34 cellular contexts compared by ENCODE assay signal in the genomic region with DNA sequence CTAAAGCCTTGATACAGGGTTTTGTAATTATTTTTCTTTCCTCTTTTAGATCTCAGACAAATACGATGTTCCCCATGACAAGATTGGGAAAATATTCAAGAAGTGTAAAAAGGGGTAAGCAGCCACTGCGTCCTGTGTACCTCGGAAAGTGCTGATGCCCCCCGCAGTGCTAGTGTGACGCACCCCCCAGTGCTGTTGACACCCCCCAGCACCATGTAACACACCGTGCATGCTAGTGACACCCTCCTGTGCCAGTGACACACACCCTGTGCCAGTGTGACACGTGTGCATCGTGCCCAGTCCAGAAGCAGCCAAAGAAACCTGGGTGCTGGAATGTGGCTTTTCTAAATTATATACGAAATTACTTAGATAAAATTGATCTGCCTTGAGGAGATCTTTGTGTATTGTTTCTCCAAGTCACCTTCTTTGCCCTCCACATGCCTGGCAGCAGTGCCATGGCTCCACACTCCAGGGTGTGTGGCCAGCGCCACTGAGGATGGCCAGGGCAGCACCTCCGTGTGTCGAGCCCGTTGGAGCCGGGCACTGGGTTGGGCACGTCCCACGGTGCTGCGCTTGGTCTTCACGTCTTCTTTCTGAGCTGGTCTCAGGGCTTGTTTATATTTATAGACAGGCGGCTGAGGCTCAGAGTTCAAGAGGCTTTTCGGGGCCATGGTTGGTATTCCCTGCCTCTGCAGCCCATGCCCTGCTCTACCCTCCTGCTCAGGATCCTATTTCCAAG.
"Had no signal": no experiment of that assay in that cellular context is flagged by ENCODE, and none has a peak within 500 bp of the region (broad histone marks: within the 10 kb centered on the region; RNA-seq: fewer than 3 reads in every experiment).

No MANE protein-coding gene starts in this region.

- H3K27me3 Mint-ChIP-seq: activated CD4-positive, alpha-beta memory T cell treated with anti-CD3 and anti-CD28 coated beads, Interleukin-2, amount 10 ng/mL, durations not matched to agents 7 days and 5 days; progenitor cell of endocrine pancreas had no signal

- H3K36me3 Mint-ChIP-seq: activated naive CD8-positive, alpha-beta T cell treated with anti-CD3 and anti-CD28 coated beads for 36 hours; memory B cell; naive thymus-derived CD8-positive, alpha-beta T cell; stimulated activated memory B cell treated with anti-CD40 and anti-IgM and Interleukin-4, amounts not matched to agents 10 μg/mL and 1 μg/mL and 100 μg/mL, for 72 hours had no signal

- H3K4me3 ChIP-seq: adrenal gland, body of pancreas, heart right ventricle, smooth muscle cell, thyroid gland, upper lobe of right lung had no signal

- H3K4me3 Mint-ChIP-seq: activated CD4-positive, alpha-beta memory T cell treated with anti-CD3 and anti-CD28 coated beads, Interleukin-2, amount 10 ng/mL, durations not matched to agents 7 days and 5 days; activated naive CD4-positive, alpha-beta T cell treated with anti-CD3 and anti-CD28 coated beads for 36 hours; activated naive CD8-positive, alpha-beta T cell treated with anti-CD3 and anti-CD28 coated beads for 36 hours; activated T-cell treated with anti-CD3 and anti-CD28 coated beads, Interleukin-2, amount 50 U/mL, for 72 hours; endodermal cell; memory B cell; naive thymus-derived CD8-positive, alpha-beta T cell; neural crest cell; stimulated activated memory B cell treated with anti-CD40 and anti-IgM and Interleukin-4, amounts not matched to agents 10 μg/mL and 1 μg/mL and 100 μg/mL, for 72 hours; stimulated activated naive CD8-positive, alpha-beta T cell treated with anti-CD3 and anti-CD28 coated beads, Interleukin-15, amount 100 ng/mL, for 72 hours; T-helper 1 cell treated with Interleukin-12 subunit alpha and Interleukin-12 subunit beta and Interleukin-4 antibody, amounts not matched to agents 30 μg/mL and 1 μg/mL, for 36 hours had no signal

- H3K4me1 ChIP-seq: adrenal gland, thyroid gland, upper lobe of right lung had no signal

- H3K9me3 ChIP-seq: adrenal gland, body of pancreas, heart right ventricle, SK-N-SH, thyroid gland, upper lobe of right lung had no signal

- H3K36me3 ChIP-seq: adrenal gland, heart right ventricle, thyroid gland, upper lobe of right lung had no signal

- ATAC-seq: activated CD4-positive, CD25-positive, alpha-beta regulatory T cell treated with anti-CD3 and anti-CD28 coated beads, Interleukin-2, amount 50 U/mL, for 24 hours; activated T-cell treated with anti-CD3 and anti-CD28 coated beads, Interleukin-2, amount 50 U/mL, for 72 hours; body of pancreas; esophagus mucosa; naive thymus-derived CD8-positive, alpha-beta T cell; stimulated activated memory B cell treated with anti-CD40 and anti-IgM and Interleukin-4, amounts not matched to agents 10 μg/mL and 1 μg/mL and 100 μg/mL, for 72 hours; stimulated activated naive CD8-positive, alpha-beta T cell treated with anti-CD3 and anti-CD28 coated beads, Interleukin-15, amount 100 ng/mL, for 72 hours; upper lobe of right lung had no signal

- H3K4me1 Mint-ChIP-seq: activated naive CD8-positive, alpha-beta T cell treated with anti-CD3 and anti-CD28 coated beads for 36 hours; memory B cell; naive thymus-derived CD8-positive, alpha-beta T cell; neural crest cell; stimulated activated memory B cell treated with anti-CD40 and anti-IgM and Interleukin-4, amounts not matched to agents 10 μg/mL and 1 μg/mL and 100 μg/mL, for 72 hours; stimulated activated naive CD8-positive, alpha-beta T cell treated with anti-CD3 and anti-CD28 coated beads, Interleukin-15, amount 100 ng/mL, for 72 hours had no signal

- H3K27ac Mint-ChIP-seq: activated CD4-positive, alpha-beta memory T cell treated with anti-CD3 and anti-CD28 coated beads, Interleukin-2, amount 10 ng/mL, durations not matched to agents 7 days and 5 days; activated naive CD4-positive, alpha-beta T cell treated with anti-CD3 and anti-CD28 coated beads for 36 hours; activated naive CD8-positive, alpha-beta T cell treated with anti-CD3 and anti-CD28 coated beads for 36 hours; activated T-cell treated with anti-CD3 and anti-CD28 coated beads, Interleukin-2, amount 50 U/mL, for 72 hours; endodermal cell; memory B cell; naive thymus-derived CD8-positive, alpha-beta T cell; progenitor cell of endocrine pancreas; stimulated activated memory B cell treated with anti-CD40 and anti-IgM and Interleukin-4, amounts not matched to agents 10 μg/mL and 1 μg/mL and 100 μg/mL, for 72 hours; stimulated activated naive CD8-positive, alpha-beta T cell treated with anti-CD3 and anti-CD28 coated beads, Interleukin-15, amount 100 ng/mL, for 72 hours; T-helper 1 cell treated with Interleukin-12 subunit alpha and Interleukin-12 subunit beta and Interleukin-4 antibody, amounts not matched to agents 30 μg/mL and 1 μg/mL, for 36 hours had no signal

- H3K27me3 ChIP-seq: adrenal gland, body of pancreas, heart right ventricle, thyroid gland, upper lobe of right lung had no signal

- H3K27ac ChIP-seq: body of pancreas, heart right ventricle, thyroid gland, upper lobe of right lung, WERI-Rb-1 had no signal

- DNase-seq: activated CD4-positive, alpha-beta memory T cell treated with anti-CD3 and anti-CD28 coated beads, Interleukin-2, amount 10 ng/mL, durations not matched to agents 7 days and 5 days; activated CD4-positive, alpha-beta T cell treated with anti-CD3 and anti-CD28 coated beads for 48 hours; activated naive CD4-positive, alpha-beta T cell treated with anti-CD3 and anti-CD28 coated beads for 36 hours; activated naive CD8-positive, alpha-beta T cell treated with anti-CD3 and anti-CD28 coated beads for 36 hours; activated T-cell treated with anti-CD3 and anti-CD28 coated beads for 4 hours; activated T-cell treated with anti-CD3 and anti-CD28 coated beads, Interleukin-2, amount 50 U/mL, for 72 hours; body of pancreas; cerebellar nuclear complex; cortex of kidney; endodermal cell; foreskin fibroblast; heart right ventricle; naive thymus-derived CD8-positive, alpha-beta T cell; occipital lobe; SK-N-SH; stimulated activated CD4-positive, alpha-beta T cell treated with anti-CD3 and anti-CD28 coated beads, Interleukin-1b, Interleukin-23, amount 100 ng/mL, for 48 hours; stimulated activated CD4-positive, alpha-beta T cell treated with anti-CD3 and anti-CD28 coated beads, Interleukin-4, amount 100 ng/mL, for 4 hours; stimulated activated CD8-positive, alpha-beta memory T cell treated with anti-CD3 and anti-CD28 coated beads, Interleukin-4, amount 100 ng/mL, for 48 hours; stimulated activated naive CD8-positive, alpha-beta T cell treated with anti-CD3 and anti-CD28 coated beads, Interleukin-15, amount 100 ng/mL, for 72 hours; substantia nigra; SW 1271; T-helper 9 cell; thyroid gland; upper lobe of right lung; WERI-Rb-1 had no signal

- H3K9me3 Mint-ChIP-seq: activated CD4-positive, alpha-beta memory T cell treated with anti-CD3 and anti-CD28 coated beads, Interleukin-2, amount 10 ng/mL, durations not matched to agents 7 days and 5 days; activated naive CD4-positive, alpha-beta T cell treated with anti-CD3 and anti-CD28 coated beads for 36 hours; activated naive CD8-positive, alpha-beta T cell treated with anti-CD3 and anti-CD28 coated beads for 36 hours; activated T-cell treated with anti-CD3 and anti-CD28 coated beads, Interleukin-2, amount 50 U/mL, for 72 hours; endodermal cell; memory B cell; naive thymus-derived CD8-positive, alpha-beta T cell; neural crest cell; stimulated activated memory B cell treated with anti-CD40 and anti-IgM and Interleukin-4, amounts not matched to agents 10 μg/mL and 1 μg/mL and 100 μg/mL, for 72 hours; stimulated activated naive CD8-positive, alpha-beta T cell treated with anti-CD3 and anti-CD28 coated beads, Interleukin-15, amount 100 ng/mL, for 72 hours; T-helper 1 cell treated with Interleukin-12 subunit alpha and Interleukin-12 subunit beta and Interleukin-4 antibody, amounts not matched to agents 30 μg/mL and 1 μg/mL, for 36 hours had no signal
